21 cellular contexts compared by ENCODE assay signal in genomic region chr11:13324141-13324540, GRCh38.
"Had no signal": no experiment of that assay in that cellular context is flagged by ENCODE, and none has a peak within 500 bp of the region (broad histone marks: within the 10 kb centered on the region; RNA-seq: fewer than 3 reads in every experiment).

No MANE protein-coding gene starts in this region.

- H3K27me3 Mint-ChIP-seq: activated CD4-positive, alpha-beta memory T cell treated with anti-CD3 and anti-CD28 coated beads for 36 hours; activated CD8-positive, alpha-beta memory T cell treated with anti-CD3 and anti-CD28 coated beads, Interleukin-2, amount 10 ng/mL, durations not matched to agents 7 days and 5 days; activated naive CD8-positive, alpha-beta T cell; dendritic cell treated with granulocyte-macrophage colony-stimulating factor and Interleukin-4, amounts not matched to agents 40 ng/mL and 50 ng/mL, for 4 days; naive thymus-derived CD4-positive, alpha-beta T cell; progenitor cell of endocrine pancreas; stimulated activated naive CD8-positive, alpha-beta T cell treated with anti-CD3 and anti-CD28 coated beads, Interleukin-15, Interleukin-2, amounts not matched to agents 100 ng/mL and 50 ng/mL, for 24 hours; T-cell had no signal

- H3K27ac Mint-ChIP-seq: activated CD4-positive, alpha-beta memory T cell treated with anti-CD3 and anti-CD28 coated beads for 36 hours; activated CD8-positive, alpha-beta memory T cell treated with anti-CD3 and anti-CD28 coated beads, Interleukin-2, amount 10 ng/mL, durations not matched to agents 7 days and 5 days; activated naive CD8-positive, alpha-beta T cell; dendritic cell treated with granulocyte-macrophage colony-stimulating factor and Interleukin-4, amounts not matched to agents 40 ng/mL and 50 ng/mL, for 4 days; progenitor cell of endocrine pancreas had no signal

- H3K27ac ChIP-seq: gastrocnemius medialis, heart left ventricle, SK-N-MC, testis, upper lobe of left lung had no signal

- H3K9me3 ChIP-seq: gastrocnemius medialis, heart left ventricle, testis, upper lobe of left lung had no signal

- H3K36me3 ChIP-seq: gastrocnemius medialis had no signal

- H3K4me1 ChIP-seq: testis had no signal

- H3K4me3 Mint-ChIP-seq: activated CD4-positive, alpha-beta memory T cell treated with anti-CD3 and anti-CD28 coated beads for 36 hours; activated CD8-positive, alpha-beta memory T cell treated with anti-CD3 and anti-CD28 coated beads, Interleukin-2, amount 10 ng/mL, durations not matched to agents 7 days and 5 days; activated naive CD8-positive, alpha-beta T cell; brain; dendritic cell treated with granulocyte-macrophage colony-stimulating factor and Interleukin-4, amounts not matched to agents 40 ng/mL and 50 ng/mL, for 4 days; stimulated activated naive CD8-positive, alpha-beta T cell treated with anti-CD3 and anti-CD28 coated beads, Interleukin-15, Interleukin-2, amounts not matched to agents 100 ng/mL and 50 ng/mL, for 24 hours; T-cell had no signal

- H3K4me3 ChIP-seq: gastrocnemius medialis, heart left ventricle, SK-N-MC, smooth muscle cell, testis, upper lobe of left lung had no signal

- DNase-seq: activated CD4-positive, alpha-beta memory T cell treated with anti-CD3 and anti-CD28 coated beads for 36 hours; activated CD8-positive, alpha-beta memory T cell treated with anti-CD3 and anti-CD28 coated beads, Interleukin-2, amount 10 ng/mL, durations not matched to agents 7 days and 5 days; activated effector memory CD4-positive, alpha-beta T cell treated with anti-CD3 and anti-CD28 coated beads, Interleukin-2, amount 50 U/mL, for 16 hours; activated T-cell treated with anti-CD3 and anti-CD28 coated beads, Interleukin-2, amount 50 U/mL, for 1 hour; erythroblast; gastrocnemius medialis; heart left ventricle; left cardiac atrium; naive thymus-derived CD4-positive, alpha-beta T cell; right cardiac atrium; T-cell; T1000; testis; upper lobe of left lung had no signal

- H3K27me3 ChIP-seq: gastrocnemius medialis, heart left ventricle, testis, upper lobe of left lung had no signal

- H3K9me3 Mint-ChIP-seq: activated CD4-positive, alpha-beta memory T cell treated with anti-CD3 and anti-CD28 coated beads for 36 hours; brain; dendritic cell treated with granulocyte-macrophage colony-stimulating factor and Interleukin-4, amounts not matched to agents 40 ng/mL and 50 ng/mL, for 4 days; naive thymus-derived CD4-positive, alpha-beta T cell; stimulated activated naive CD8-positive, alpha-beta T cell treated with anti-CD3 and anti-CD28 coated beads, Interleukin-15, Interleukin-2, amounts not matched to agents 100 ng/mL and 50 ng/mL, for 24 hours; T-cell had no signal

- H3K36me3 Mint-ChIP-seq: brain had no signal
